Comparison of ENCODE assay signal across 28 cellular contexts in genomic region chr10:12659706-12660105, GRCh38.
"Had no signal": no experiment of that assay in that cellular context is flagged by ENCODE, and none has a peak within 500 bp of the region (broad histone marks: within the 10 kb centered on the region; RNA-seq: fewer than 3 reads in every experiment).

No MANE protein-coding gene starts in this region.

- H3K36me3 ChIP-seq: adrenal gland, ascending aorta, breast epithelium, cardiac muscle cell, colonic mucosa, esophagus squamous epithelium, heart left ventricle had no signal

- H3K27ac ChIP-seq: adrenal gland, ascending aorta, breast epithelium, cardiac muscle cell, colonic mucosa, epithelial cell of prostate, esophagus squamous epithelium, heart left ventricle had no signal

- ATAC-seq: activated naive CD4-positive, alpha-beta T cell treated with anti-CD3 and anti-CD28 coated beads, Interleukin-2, amount 50 U/mL, for 72 hours; activated T-cell treated with anti-CD3 and anti-CD28 coated beads, Interleukin-2, amount 50 U/mL, for 4 hours; heart left ventricle; T-cell had no signal

- DNase-seq: activated CD4-positive, alpha-beta memory T cell treated with anti-CD3 and anti-CD28 coated beads, Interleukin-2, amount 10 ng/mL, durations not matched to agents 7 days and 5 days; activated CD4-positive, alpha-beta T cell treated with anti-CD3 and anti-CD28 coated beads for 1 hour; activated CD4-positive, alpha-beta T cell treated with anti-CD3 and anti-CD28 coated beads for 4 hours; activated CD4-positive, alpha-beta T cell treated with anti-CD3 and anti-CD28 coated beads, Interleukin-2, amount 10 ng/mL, durations not matched to agents 7 days and 5 days; activated CD4-positive, alpha-beta T cell treated with anti-CD3 and anti-CD28 coated beads, Interleukin-2, amount 50 U/mL, for 4 hours; activated gamma-delta T cell; activated naive CD4-positive, alpha-beta T cell; activated naive CD4-positive, alpha-beta T cell treated with anti-CD3 and anti-CD28 coated beads, Interleukin-2, amount 10 ng/mL, durations not matched to agents 7 days and 5 days; activated T-cell treated with anti-CD3 and anti-CD28 coated beads, Interleukin-2, amount 50 U/mL, for 4 hours; central memory CD4-positive, alpha-beta T cell; cerebellar nuclear complex; colonic mucosa; effector CD8-positive, alpha-beta T cell; esophagus squamous epithelium; foreskin fibroblast; heart left ventricle; SW 1271; T-cell; T1000 had no signal

- H3K27me3 ChIP-seq: adrenal gland, ascending aorta, breast epithelium, cardiac muscle cell, colonic mucosa, esophagus squamous epithelium, heart left ventricle had no signal

- H3K27me3 Mint-ChIP-seq: activated CD4-positive, alpha-beta memory T cell treated with anti-CD3 and anti-CD28 coated beads, Interleukin-2, amount 10 ng/mL, durations not matched to agents 7 days and 5 days; activated CD4-positive, alpha-beta T cell treated with anti-CD3 and anti-CD28 coated beads, Interleukin-2, amount 10 ng/mL, durations not matched to agents 7 days and 5 days; activated naive CD4-positive, alpha-beta T cell treated with anti-CD3 and anti-CD28 coated beads, Interleukin-2, amount 10 ng/mL, durations not matched to agents 7 days and 5 days; brain; T-cell had no signal

- H3K4me3 ChIP-seq: adrenal gland, ascending aorta, breast epithelium, cardiac muscle cell, colonic mucosa, esophagus squamous epithelium, heart left ventricle had no signal

- H3K27ac Mint-ChIP-seq: activated CD4-positive, alpha-beta memory T cell treated with anti-CD3 and anti-CD28 coated beads, Interleukin-2, amount 10 ng/mL, durations not matched to agents 7 days and 5 days; activated CD4-positive, alpha-beta T cell treated with anti-CD3 and anti-CD28 coated beads, Interleukin-2, amount 10 ng/mL, durations not matched to agents 7 days and 5 days; activated naive CD4-positive, alpha-beta T cell treated with anti-CD3 and anti-CD28 coated beads, Interleukin-2, amount 10 ng/mL, durations not matched to agents 7 days and 5 days; activated naive CD4-positive, alpha-beta T cell treated with anti-CD3 and anti-CD28 coated beads, Interleukin-2, amount 50 U/mL, for 72 hours; T-cell; T-helper 1 cell treated with Interleukin-12 subunit alpha and Interleukin-12 subunit beta and Interleukin-4 antibody, amounts not matched to agents 30 μg/mL and 1 μg/mL, for 36 hours; T-helper 2 cell treated with Interferon-gamma antibody and Interleukin-4, amounts not matched to agents 5 μg/mL and 100 μg/mL, for 36 hours had no signal

- H3K9me3 ChIP-seq: adrenal gland, ascending aorta, breast epithelium, colonic mucosa, esophagus squamous epithelium had no signal

- H3K9me3 Mint-ChIP-seq: activated CD4-positive, alpha-beta T cell treated with anti-CD3 and anti-CD28 coated beads, Interleukin-2, amount 10 ng/mL, durations not matched to agents 7 days and 5 days; activated T-cell treated with anti-CD3 and anti-CD28 coated beads, Interleukin-2, amount 50 U/mL, for 4 hours; T-cell had no signal

- H3K36me3 Mint-ChIP-seq: activated naive CD4-positive, alpha-beta T cell treated with anti-CD3 and anti-CD28 coated beads, Interleukin-2, amount 10 ng/mL, durations not matched to agents 7 days and 5 days had no signal

- H3K4me3 Mint-ChIP-seq: activated CD4-positive, alpha-beta memory T cell treated with anti-CD3 and anti-CD28 coated beads, Interleukin-2, amount 10 ng/mL, durations not matched to agents 7 days and 5 days; activated CD4-positive, alpha-beta T cell treated with anti-CD3 and anti-CD28 coated beads, Interleukin-2, amount 10 ng/mL, durations not matched to agents 7 days and 5 days; activated naive CD4-positive, alpha-beta T cell treated with anti-CD3 and anti-CD28 coated beads, Interleukin-2, amount 10 ng/mL, durations not matched to agents 7 days and 5 days; activated T-cell treated with anti-CD3 and anti-CD28 coated beads, Interleukin-2, amount 50 U/mL, for 4 hours; brain; T-cell; T-helper 1 cell treated with Interleukin-12 subunit alpha and Interleukin-12 subunit beta and Interleukin-4 antibody, amounts not matched to agents 30 μg/mL and 1 μg/mL, for 36 hours; T-helper 2 cell treated with Interferon-gamma antibody and Interleukin-4, amounts not matched to agents 5 μg/mL and 100 μg/mL, for 36 hours had no signal

- H3K4me1 ChIP-seq: adrenal gland, ascending aorta, breast epithelium, colonic mucosa, heart left ventricle had no signal
